39 cellular contexts compared by ENCODE assay signal in the genomic region with DNA sequence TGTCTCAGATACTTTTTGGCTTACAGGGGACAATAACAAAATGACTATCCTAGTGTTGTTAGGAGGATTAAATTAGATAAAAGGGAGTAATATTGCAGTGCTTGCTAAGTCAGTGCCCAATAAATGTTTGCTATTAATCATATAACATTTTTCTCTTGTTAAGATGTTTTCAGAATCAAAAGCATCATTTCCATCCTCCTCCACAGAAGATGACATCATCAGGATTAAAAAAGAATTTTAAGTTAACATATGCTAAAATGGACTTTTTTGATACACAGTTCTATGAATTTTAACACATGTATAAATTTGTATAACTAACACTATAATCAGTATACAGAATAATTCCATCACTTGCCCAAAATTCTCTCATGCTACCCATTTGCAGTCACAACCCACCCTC.
"Had no signal": no experiment of that assay in that cellular context is flagged by ENCODE, and none has a peak within 500 bp of the region (broad histone marks: within the 10 kb centered on the region; RNA-seq: fewer than 3 reads in every experiment).

No MANE protein-coding gene starts in this region.

- H3K27ac ChIP-seq: adrenal gland, ascending aorta, brain microvascular endothelial cell, breast epithelium, cardiac muscle cell had no signal

- H3K36me3 Mint-ChIP-seq: activated naive CD4-positive, alpha-beta T cell treated with anti-CD3 and anti-CD28 coated beads, Interleukin-2, amount 10 ng/mL, durations not matched to agents 7 days and 5 days; activated naive CD4-positive, alpha-beta T cell treated with anti-CD3 and anti-CD28 coated beads, Interleukin-2, amount 50 U/mL, for 24 hours; activated naive CD4-positive, alpha-beta T cell treated with anti-CD3 and anti-CD28 coated beads, Interleukin-2, amount 50 U/mL, for 72 hours; activated naive CD8-positive, alpha-beta T cell; activated naive CD8-positive, alpha-beta T cell treated with anti-CD3 and anti-CD28 coated beads for 36 hours; activated naive CD8-positive, alpha-beta T cell treated with anti-CD3 and anti-CD28 coated beads, Interleukin-2, amount 10 ng/mL, durations not matched to agents 7 days and 5 days; brain had no signal

- DNase-seq: activated effector memory CD4-positive, alpha-beta T cell treated with anti-CD3 and anti-CD28 coated beads, Interleukin-2, amount 50 U/mL, for 16 hours; activated effector memory CD4-positive, alpha-beta T cell treated with Interleukin-2 at 50 U/mL for 16 hours; activated gamma-delta T cell; activated gamma-delta T cell treated with Interleukin-2 at 50 U/mL for 16 hours; activated naive CD4-positive, alpha-beta T cell; activated naive CD4-positive, alpha-beta T cell treated with anti-CD3 and anti-CD28 coated beads for 36 hours; activated naive CD4-positive, alpha-beta T cell treated with anti-CD3 and anti-CD28 coated beads, Interleukin-2, amount 10 ng/mL, durations not matched to agents 7 days and 5 days; activated naive CD4-positive, alpha-beta T cell treated with anti-CD3 and anti-CD28 coated beads, Interleukin-2, amount 50 U/mL, for 16 hours; activated naive CD4-positive, alpha-beta T cell treated with Interleukin-2 at 50 U/mL for 16 hours; activated naive CD8-positive, alpha-beta T cell treated with anti-CD3 and anti-CD28 coated beads for 36 hours; activated naive CD8-positive, alpha-beta T cell treated with anti-CD3 and anti-CD28 coated beads, Interleukin-2, amount 10 ng/mL, durations not matched to agents 7 days and 5 days; activated naive CD8-positive, alpha-beta T cell treated with anti-CD3 and anti-CD28 coated beads, Interleukin-2, amount 50 U/mL, for 24 hours; activated T-cell treated with anti-CD3 and anti-CD28 coated beads, Interleukin-2, amount 50 U/mL, for 1 hour; activated T-cell treated with anti-CD3 and anti-CD28 coated beads, Interleukin-2, amount 50 U/mL, for 24 hours; activated T-cell treated with anti-CD3 and anti-CD28 coated beads, Interleukin-2, amount 50 U/mL, for 4 hours; activated T-cell treated with anti-CD3 and anti-CD28 coated beads, Interleukin-2, amount 50 U/mL, for 48 hours; activated T-cell treated with anti-CD3 and anti-CD28 coated beads, Interleukin-2, amount 50 U/mL, for 72 hours; adrenal gland; amniotic stem cell; amygdala; anterior cingulate cortex; aorta; brain microvascular endothelial cell; caudate nucleus; central memory CD4-positive, alpha-beta T cell; cerebellar nuclear complex had no signal

- H3K4me1 Mint-ChIP-seq: activated naive CD4-positive, alpha-beta T cell treated with anti-CD3 and anti-CD28 coated beads, Interleukin-2, amount 10 ng/mL, durations not matched to agents 7 days and 5 days; activated naive CD4-positive, alpha-beta T cell treated with anti-CD3 and anti-CD28 coated beads, Interleukin-2, amount 50 U/mL, for 24 hours; activated naive CD8-positive, alpha-beta T cell treated with anti-CD3 and anti-CD28 coated beads for 36 hours; activated naive CD8-positive, alpha-beta T cell treated with anti-CD3 and anti-CD28 coated beads, Interleukin-2, amount 10 ng/mL, durations not matched to agents 7 days and 5 days; activated naive CD8-positive, alpha-beta T cell treated with anti-CD3 and anti-CD28 coated beads, Interleukin-2, amount 50 U/mL, for 24 hours; activated T-helper 17 cell treated with anti-CD3 and anti-CD28 coated beads, Interleukin-2, amount 50 U/mL, for 72 hours; brain; central memory CD8-positive, alpha-beta T cell had no signal

- H3K4me1 ChIP-seq: adrenal gland, ascending aorta, breast epithelium had no signal

- H3K27ac Mint-ChIP-seq: activated naive CD4-positive, alpha-beta T cell treated with anti-CD3 and anti-CD28 coated beads for 36 hours; activated naive CD4-positive, alpha-beta T cell treated with anti-CD3 and anti-CD28 coated beads, Interleukin-2, amount 10 ng/mL, durations not matched to agents 7 days and 5 days; activated naive CD4-positive, alpha-beta T cell treated with anti-CD3 and anti-CD28 coated beads, Interleukin-2, amount 50 U/mL, for 24 hours; activated naive CD4-positive, alpha-beta T cell treated with anti-CD3 and anti-CD28 coated beads, Interleukin-2, amount 50 U/mL, for 72 hours; activated naive CD8-positive, alpha-beta T cell; activated naive CD8-positive, alpha-beta T cell treated with anti-CD3 and anti-CD28 coated beads for 36 hours; activated naive CD8-positive, alpha-beta T cell treated with anti-CD3 and anti-CD28 coated beads, Interleukin-2, amount 10 ng/mL, durations not matched to agents 7 days and 5 days; activated naive CD8-positive, alpha-beta T cell treated with anti-CD3 and anti-CD28 coated beads, Interleukin-2, amount 50 U/mL, for 24 hours; activated T-cell treated with anti-CD3 and anti-CD28 coated beads, Interleukin-2, amount 50 U/mL, for 24 hours; activated T-cell treated with anti-CD3 and anti-CD28 coated beads, Interleukin-2, amount 50 U/mL, for 72 hours; activated T-helper 1 cell treated with anti-CD3 and anti-CD28 coated beads, Interleukin-12 subunit alpha, Interleukin-12 subunit beta, Interleukin-2, Interleukin-4 antibody, amounts not matched to agents 30 ng/mL and 10 ng/mL and 1 ng/mL, durations not matched to agents 14 hours and 24 hours and 36 hours; activated T-helper 17 cell treated with anti-CD3 and anti-CD28 coated beads, Interleukin-2, amount 50 U/mL, for 72 hours; activated T-helper 2 cell treated with anti-CD3 and anti-CD28 coated beads, Interferon-gamma antibody, Interleukin-2, Interleukin-4, amounts not matched to agents 10 μg/mL and 5 μg/mL and 100 μg/mL, durations not matched to agents 14 hours and 24 hours and 36 hours; brain had no signal

- H3K36me3 ChIP-seq: adrenal gland, ascending aorta, brain microvascular endothelial cell, breast epithelium, cardiac muscle cell had no signal

- ATAC-seq: activated naive CD4-positive, alpha-beta T cell treated with anti-CD3 and anti-CD28 coated beads, Interleukin-2, amount 50 U/mL, for 72 hours; activated naive CD8-positive, alpha-beta T cell treated with anti-CD3 and anti-CD28 coated beads, Interleukin-2, amount 50 U/mL, for 24 hours; activated T-cell treated with anti-CD3 and anti-CD28 coated beads, Interleukin-2, amount 50 U/mL, for 4 hours; activated T-cell treated with anti-CD3 and anti-CD28 coated beads, Interleukin-2, amount 50 U/mL, for 72 hours; activated T-helper 17 cell treated with anti-CD3 and anti-CD28 coated beads, Interleukin-2, amount 50 U/mL, for 72 hours had no signal

- H3K9me3 Mint-ChIP-seq: activated naive CD4-positive, alpha-beta T cell treated with anti-CD3 and anti-CD28 coated beads, Interleukin-2, amount 10 ng/mL, durations not matched to agents 7 days and 5 days; activated naive CD8-positive, alpha-beta T cell treated with anti-CD3 and anti-CD28 coated beads for 36 hours; activated naive CD8-positive, alpha-beta T cell treated with anti-CD3 and anti-CD28 coated beads, Interleukin-2, amount 10 ng/mL, durations not matched to agents 7 days and 5 days; activated naive CD8-positive, alpha-beta T cell treated with anti-CD3 and anti-CD28 coated beads, Interleukin-2, amount 50 U/mL, for 24 hours; activated T-cell treated with anti-CD3 and anti-CD28 coated beads, Interleukin-2, amount 50 U/mL, for 4 hours; activated T-helper 2 cell treated with anti-CD3 and anti-CD28 coated beads, Interferon-gamma antibody, Interleukin-2, Interleukin-4, amounts not matched to agents 10 μg/mL and 5 μg/mL and 100 μg/mL, durations not matched to agents 14 hours and 24 hours and 36 hours had no signal

- H3K4me3 ChIP-seq: adrenal gland, ascending aorta, breast epithelium, cardiac muscle cell had no signal

- H3K27me3 Mint-ChIP-seq: activated naive CD4-positive, alpha-beta T cell treated with anti-CD3 and anti-CD28 coated beads, Interleukin-2, amount 10 ng/mL, durations not matched to agents 7 days and 5 days; activated naive CD8-positive, alpha-beta T cell treated with anti-CD3 and anti-CD28 coated beads, Interleukin-2, amount 10 ng/mL, durations not matched to agents 7 days and 5 days; activated T-cell treated with anti-CD3 and anti-CD28 coated beads, Interleukin-2, amount 50 U/mL, for 24 hours; central memory CD8-positive, alpha-beta T cell had no signal

- H3K27me3 ChIP-seq: adrenal gland, ascending aorta, brain microvascular endothelial cell, breast epithelium, cardiac muscle cell had no signal

- H3K4me3 Mint-ChIP-seq: activated naive CD4-positive, alpha-beta T cell treated with anti-CD3 and anti-CD28 coated beads for 36 hours; activated naive CD4-positive, alpha-beta T cell treated with anti-CD3 and anti-CD28 coated beads, Interleukin-2, amount 10 ng/mL, durations not matched to agents 7 days and 5 days; activated naive CD4-positive, alpha-beta T cell treated with anti-CD3 and anti-CD28 coated beads, Interleukin-2, amount 50 U/mL, for 24 hours; activated naive CD8-positive, alpha-beta T cell; activated naive CD8-positive, alpha-beta T cell treated with anti-CD3 and anti-CD28 coated beads for 36 hours; activated naive CD8-positive, alpha-beta T cell treated with anti-CD3 and anti-CD28 coated beads, Interleukin-2, amount 10 ng/mL, durations not matched to agents 7 days and 5 days; activated naive CD8-positive, alpha-beta T cell treated with anti-CD3 and anti-CD28 coated beads, Interleukin-2, amount 50 U/mL, for 24 hours; activated T-cell treated with anti-CD3 and anti-CD28 coated beads, Interleukin-2, amount 50 U/mL, for 24 hours; activated T-cell treated with anti-CD3 and anti-CD28 coated beads, Interleukin-2, amount 50 U/mL, for 4 hours; activated T-cell treated with anti-CD3 and anti-CD28 coated beads, Interleukin-2, amount 50 U/mL, for 72 hours; activated T-helper 1 cell treated with anti-CD3 and anti-CD28 coated beads, Interleukin-12 subunit alpha, Interleukin-12 subunit beta, Interleukin-2, Interleukin-4 antibody, amounts not matched to agents 30 ng/mL and 10 ng/mL and 1 ng/mL, durations not matched to agents 14 hours and 24 hours and 36 hours; activated T-helper 17 cell treated with anti-CD3 and anti-CD28 coated beads, Interleukin-2, amount 50 U/mL, for 72 hours; brain; central memory CD8-positive, alpha-beta T cell had no signal

- FAIRE-seq: astrocyte, bronchial epithelial cell had no signal

- H3K9me3 ChIP-seq: adrenal gland, ascending aorta, breast epithelium had no signal
